Comparison of ENCODE assay signal across 17 cellular contexts in the genomic region with DNA sequence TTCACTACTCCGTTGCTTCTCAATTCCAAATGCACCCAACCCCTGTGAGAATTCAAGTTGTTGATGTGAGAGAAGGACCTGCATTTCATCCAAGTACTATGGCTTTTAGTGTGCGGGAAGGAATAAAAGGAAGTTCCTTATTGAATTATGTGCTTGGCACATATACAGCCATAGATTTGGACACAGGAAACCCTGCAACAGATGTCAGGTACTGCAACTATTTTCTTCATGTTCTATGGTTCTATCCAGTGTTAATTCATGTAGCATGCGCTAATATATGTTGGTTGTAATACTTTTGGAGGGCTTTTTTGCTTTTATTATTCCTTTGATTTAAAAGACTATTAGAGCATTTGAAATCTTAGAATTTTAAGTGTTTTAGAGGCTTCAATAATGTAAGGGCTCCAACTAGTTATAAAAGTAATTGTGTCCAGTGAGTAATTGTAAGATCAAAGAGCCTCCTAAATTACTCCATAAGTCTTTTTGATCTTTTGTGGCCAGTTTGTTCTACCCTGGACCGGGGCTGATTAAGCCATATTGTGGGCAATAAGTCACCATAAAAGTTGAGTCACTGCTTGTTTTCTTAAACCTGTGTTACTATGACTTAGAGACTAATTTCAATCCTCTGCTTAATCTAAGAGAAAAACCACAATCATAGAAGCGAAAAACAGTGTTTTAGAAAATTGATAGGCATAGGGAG. TPM values are rescaled to one million over a fixed set of nuclear protein-coding genes. Genes with fewer than 3 reads are reported as not detected.
DNase-seq lines count a peak whose midpoint lies in the region; ATAC-seq, FAIRE-seq and TF ChIP-seq lines count a peak whose summit lies in the region.
"Had no signal": no experiment of that assay in that cellular context is flagged by ENCODE, and none has a peak within 500 bp of the region (broad histone marks: within the 10 kb centered on the region; RNA-seq: fewer than 3 reads in every experiment).

No MANE protein-coding gene starts in this region.

- no peaks in the 10 kb centered on the region for H3K9me2 ChIP-seq in hepatocyte (replicated peaks; ENCODE audit: insufficient read depth)

- H3K27me3 ChIP-seq in hepatocyte (no peaks in the 10 kb centered on the region), endodermal cell (ENCODE audit: control insufficient read depth, insufficient read depth, low read length, poor library complexity, severe bottlenecking) (no peaks in the 10 kb centered on the region)
- H3K27me3 ChIP-seq: BLaER1 treated with 17β-estradiol and CSF1 and Interleukin-3, amounts not matched to agents 10 nM and 100 nM had no signal

- H3K4me3 ChIP-seq in hepatocyte (no peak overlapping the region), retinal pigment epithelial cell (ENCODE audit: low read length) (no peak overlapping the region), endodermal cell (ENCODE audit: low read length) (no peak overlapping the region)
- H3K4me3 ChIP-seq: BLaER1 treated with 17β-estradiol and CSF1 and Interleukin-3, amounts not matched to agents 10 nM and 100 nM had no signal

- in situ Hi-C loops in KBM-7 (cut with MboI; ENCODE audit: low pct_unique_long_range_greater_than_20kb, low sequenced_read_pairs), result no loop called here

- no peak for TF ChIP-seq CTCF in VCaP (conservative IDR thresholded peaks at IDR 0.05)
- no peak for TF ChIP-seq CTCF in hepatocyte (IDR thresholded peaks at IDR 0.05; ENCODE audit: poor library complexity)
- no peak for TF ChIP-seq CTCF in retinal pigment epithelial cell (conservative IDR thresholded peaks at IDR 0.05; ENCODE audit: low read depth, low read length)
- TF ChIP-seq CTCF in endodermal cell (conservative IDR thresholded peaks at IDR 0.05), result no peak

- peak overlapping the region; percentile 53 for H3K4me2 ChIP-seq in hepatocyte
- H3K4me2 ChIP-seq: BLaER1 treated with 17β-estradiol and CSF1 and Interleukin-3, amounts not matched to agents 10 nM and 100 nM had no signal

- DNase-seq in KBM-7 (peak; percentile 9), hepatocyte (ENCODE audit: low spot score) (peak; percentile 49), retinal pigment epithelial cell (ENCODE audit: low read depth) (peak; percentile 41), ecto neural progenitor cell (ENCODE audit: low spot score) (no peak), endodermal cell (no peak), RCC 7860 (ENCODE audit: low spot score) (no peak)
- DNase-seq: amygdala; effector CD8-positive, alpha-beta T cell; MM.1S; posterior cingulate gyrus; SHP77 treated with DMSO at 0.1 percent for 48 hours had no signal

- ATAC-seq in HG02970 (IDR thresholded peaks at IDR 0.05; ENCODE audit: low FRiP score, unreplicated experiment), result no peak

- no peak overlapping the region for H3K4me3 Mint-ChIP-seq in endodermal cell

- H2AFZ ChIP-seq in hepatocyte, result peak overlapping the region; percentile 18

- peaks cover 8% of the 10 kb centered on the region for H3K4me1 Mint-ChIP-seq in endodermal cell

- peaks cover 38% of the 10 kb centered on the region for H3K4me1 ChIP-seq in hepatocyte (ENCODE audit: insufficient read depth)
- no peaks in the 10 kb centered on the region for H3K4me1 ChIP-seq in endodermal cell (ENCODE audit: control insufficient read depth, insufficient read depth, low read length)

- 31% methylated on average over 5 of the region's 5 CpGs for WGBS in hepatocyte (ENCODE audit: low lambda C conversion rate, missing lambda C conversion rate)
- 84 to 93% methylated on average over 2 to 5 of the region's 5 CpGs for WGBS in endodermal cell (ENCODE audit: insufficient coverage in 1 of 2, insufficient read length in 1 of 2), 2 experiments

- no peak overlapping the region for H3K9ac ChIP-seq in endodermal cell (ENCODE audit: extremely low read depth, low read length, poor library complexity, severe bottlenecking)
- H3K9ac ChIP-seq: BLaER1 treated with 17β-estradiol and CSF1 and Interleukin-3, amounts not matched to agents 10 nM and 100 nM had no signal

- H3K27ac ChIP-seq in VCaP (peak overlapping the region; percentile 5; the same call in 1 of the 2 replicates), hepatocyte (peak overlapping the region; percentile 75), endodermal cell (ENCODE audit: low read depth, low read length) (no peak overlapping the region)
- H3K27ac ChIP-seq: BLaER1 treated with 17β-estradiol and CSF1 and Interleukin-3, amounts not matched to agents 10 nM and 100 nM had no signal

- H3K36me3 ChIP-seq in hepatocyte (replicated peaks; ENCODE audit: insufficient read depth, low read depth) (no peaks in the 10 kb centered on the region), endodermal cell (ENCODE audit: control insufficient read depth, insufficient read depth, low read length) (no peaks in the 10 kb centered on the region)
- H3K36me3 ChIP-seq: BLaER1 treated with 17β-estradiol and CSF1 and Interleukin-3, amounts not matched to agents 10 nM and 100 nM had no signal

- H3K79me2 ChIP-seq in hepatocyte, result no peaks in the 10 kb centered on the region

- H4K20me1 ChIP-seq in hepatocyte (ENCODE audit: insufficient read depth, poor library complexity, severe bottlenecking), result no peaks in the 10 kb centered on the region
- H4K20me1 ChIP-seq: BLaER1 treated with 17β-estradiol and CSF1 and Interleukin-3, amounts not matched to agents 10 nM and 100 nM had no signal

- no peaks in the 10 kb centered on the region for H3K36me3 Mint-ChIP-seq in endodermal cell (ENCODE audit: low read depth)

- no peaks in the 10 kb centered on the region for H3K9me3 ChIP-seq in hepatocyte (ENCODE audit: low read depth)
- no peaks in the 10 kb centered on the region for H3K9me3 ChIP-seq in endodermal cell (ENCODE audit: control insufficient read depth, low read length)
- H3K9me3 ChIP-seq: BLaER1 treated with 17β-estradiol and CSF1 and Interleukin-3, amounts not matched to agents 10 nM and 100 nM had no signal

- H3K27me3 Mint-ChIP-seq in endodermal cell (ENCODE audit: insufficient read depth), result no peaks in the 10 kb centered on the region

- H3K9me3 Mint-ChIP-seq in endodermal cell, result no peaks in the 10 kb centered on the region
- H3K9me3 Mint-ChIP-seq: activated T-helper 2 cell treated with anti-CD3 and anti-CD28 coated beads, Interferon-gamma antibody, Interleukin-2, Interleukin-4, amounts not matched to agents 10 μg/mL and 5 μg/mL and 100 μg/mL, durations not matched to agents 14 hours and 24 hours and 36 hours had no signal

- no peak overlapping the region for H3K27ac Mint-ChIP-seq in endodermal cell
- H3K27ac Mint-ChIP-seq: activated T-helper 2 cell treated with anti-CD3 and anti-CD28 coated beads, Interferon-gamma antibody, Interleukin-2, Interleukin-4, amounts not matched to agents 10 μg/mL and 5 μg/mL and 100 μg/mL, durations not matched to agents 14 hours and 24 hours and 36 hours had no signal

- FAIRE-seq in RCC 7860 (lab: Jason Lieb, UNC), result no peak
- FAIRE-seq: frontal cortex had no signal

RNA-seq across cellular contexts. Expression of gene DSG4, which starts 22.9 kb away (rescaled TPM):
- total RNA-seq in hepatocyte (0.12 and 0.23 TPM in 2 replicates), endodermal cell (not detected)
- polyA plus RNA-seq in hepatocyte, result 0.41 TPM in 1 of 2 replicates, not detected in the other
- polyA plus RNA-seq in endodermal cell (2013, experiment 1 of 2), result not detected
- not detected for polyA plus RNA-seq in endodermal cell (2013, experiment 2 of 2)
- total RNA-seq: activated T-helper 2 cell treated with anti-CD3 and anti-CD28 coated beads, Interferon-gamma antibody, Interleukin-2, Interleukin-4, amounts not matched to agents 10 μg/mL and 5 μg/mL and 100 μg/mL, durations not matched to agents 14 hours and 24 hours and 36 hours; mononuclear cell had no signal

RNA-seq across cellular contexts. Expression of gene DSG3, which starts 48.1 kb away (rescaled TPM):
- total RNA-seq in hepatocyte, result 0.36 and 0.43 TPM in 2 replicates
- polyA plus RNA-seq in hepatocyte, result 0.72 TPM in 1 of 2 replicates, not detected in the other
- total RNA-seq in endodermal cell, result not detected
- not detected for polyA plus RNA-seq in endodermal cell (2013, experiment 1 of 2)
- polyA plus RNA-seq in endodermal cell (2013, experiment 2 of 2), result not detected
- total RNA-seq: activated T-helper 2 cell treated with anti-CD3 and anti-CD28 coated beads, Interferon-gamma antibody, Interleukin-2, Interleukin-4, amounts not matched to agents 10 μg/mL and 5 μg/mL and 100 μg/mL, durations not matched to agents 14 hours and 24 hours and 36 hours; mononuclear cell had no signal

Comparison
In these comparisons a context has a peak if more than half of its experiments do, and no peak if none do; other contexts are left out.
1. DNase-seq: peak in KBM-7 (single experiment), hepatocyte (single experiment) and retinal pigment epithelial cell (single experiment); none in ecto neural progenitor cell (single experiment), endodermal cell (single experiment) and RCC 7860 (single experiment).